19 cellular contexts compared by ENCODE assay signal in the genomic region with DNA sequence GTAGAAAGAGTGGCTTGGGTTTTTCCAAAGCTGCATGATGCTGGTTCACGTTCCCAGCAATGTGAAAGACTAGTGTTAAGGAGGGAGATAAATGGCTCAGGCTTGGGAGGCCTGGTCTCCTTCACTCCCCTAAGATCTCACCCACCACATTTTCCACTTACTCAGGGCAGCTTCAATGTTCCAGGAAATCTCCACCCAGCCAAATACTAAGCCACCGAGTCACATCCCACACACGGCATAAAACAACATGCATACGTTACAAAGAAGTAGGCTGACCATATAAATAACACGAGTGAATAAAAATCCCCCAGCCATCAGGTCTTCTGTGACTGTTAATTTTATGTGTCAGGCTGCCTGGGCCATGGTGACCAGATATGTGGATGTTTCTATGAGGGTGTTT.
DNase-seq lines count a peak whose midpoint lies in the region; ATAC-seq and TF ChIP-seq lines count a peak whose summit lies in the region.
"Had no signal": no experiment of that assay in that cellular context is flagged by ENCODE, and none has a peak within 500 bp of the region (broad histone marks: within the 10 kb centered on the region; RNA-seq: fewer than 3 reads in every experiment).

No MANE protein-coding gene starts in this region.

- no peaks in the 10 kb centered on the region for H3K4me1 ChIP-seq in fibroblast of lung (ENCODE audit: control insufficient read depth, extremely low read depth, insufficient read depth, low read length)
- H3K4me1 ChIP-seq: gastroesophageal sphincter, HAP-1 had no signal

- peaks cover 1% of the 10 kb centered on the region for H3K36me3 Mint-ChIP-seq in activated T-helper 1 cell treated with anti-CD3 and anti-CD28 coated beads, Interleukin-12 subunit alpha, Interleukin-12 subunit beta, Interleukin-2, Interleukin-4 antibody, amounts not matched to agents 30 ng/mL and 10 ng/mL and 1 ng/mL, durations not matched to agents 14 hours and 24 hours and 36 hours (ENCODE audit: low read depth)
- H3K36me3 Mint-ChIP-seq in T-helper 17 cell (ENCODE audit: low read depth): no peaks in the 10 kb centered on the region
- H3K36me3 Mint-ChIP-seq: CD4-positive, alpha-beta memory T cell had no signal

- intact Hi-C loops in activated T-helper 1 cell treated with anti-CD3 and anti-CD28 coated beads, Interleukin-12 subunit alpha, Interleukin-12 subunit beta, Interleukin-2, Interleukin-4 antibody, amounts not matched to agents 30 ng/mL and 10 ng/mL and 1 ng/mL, durations not matched to agents 14 hours and 24 hours and 36 hours (cut with micrococcal nuclease): loop anchor here (1.0 to 5.0 kb wide), 3 partner anchors 36 to 86 kb away; no protein-coding TSS in a partner anchor
- intact Hi-C loops in dorsolateral prefrontal cortex (cut with DNase I): no loop called here

- H3K4me3 ChIP-seq in fibroblast of lung (replicated peaks in 1 of 4; ENCODE audit: control extremely low read depth in 1 of 4, insufficient read depth in 1 of 4, low read depth in 3 of 4, low read length in 4 of 4): no peak overlapping the region
- no peak overlapping the region for H3K4me3 ChIP-seq in skeletal muscle cell (ENCODE audit: low read depth, low read length)
- H3K4me3 ChIP-seq in dorsolateral prefrontal cortex: no peak overlapping the region
- H3K4me3 ChIP-seq: A549, gastroesophageal sphincter, HAP-1 had no signal

- ATAC-seq in HG03039 (IDR thresholded peaks at IDR 0.05; ENCODE audit: unreplicated experiment): no peak
- ATAC-seq in T-helper 17 cell: no peak
- ATAC-seq: A549, gastroesophageal sphincter had no signal

- no peak overlapping the region for H3K27ac ChIP-seq in fibroblast of lung (ENCODE audit: insufficient read depth, low read length)
- H3K27ac ChIP-seq in dorsolateral prefrontal cortex: no peak overlapping the region
- H3K27ac ChIP-seq: A549, gastroesophageal sphincter had no signal

- H2AFZ ChIP-seq in fibroblast of lung (ENCODE audit: low read length): peak overlapping the region; percentile 6

- no peaks in the 10 kb centered on the region for H4K20me1 ChIP-seq in fibroblast of lung (ENCODE audit: control insufficient read depth, extremely low read depth, insufficient read depth, low read length)

- no peak for TF ChIP-seq CTCF in fibroblast of lung (conservative IDR thresholded peaks at IDR 0.05 in 1 of 2, IDR thresholded peaks at IDR 0.05 in 1 of 2; ENCODE audit: low read depth in 1 of 2, low read length in 2 of 2)
- TF ChIP-seq CTCF in dorsolateral prefrontal cortex (IDR thresholded peaks at IDR 0.05 in 54 of 56, conservative IDR thresholded peaks at IDR 0.05 in 2 of 56; ENCODE audit: low read depth in 1 of 56, partially characterized antibody in 56 of 56): no peak

- no peaks in the 10 kb centered on the region for H3K27me3 ChIP-seq in fibroblast of lung (ENCODE audit: control insufficient read depth, insufficient read depth, low read length)
- peaks cover 0 to 7% (median 0%) of the 10 kb centered on the region in 45 donors for H3K27me3 ChIP-seq in dorsolateral prefrontal cortex
- H3K27me3 ChIP-seq: gastroesophageal sphincter had no signal

- no peaks in the 10 kb centered on the region for H3K79me2 ChIP-seq in fibroblast of lung (ENCODE audit: control insufficient read depth, insufficient read depth, low read length)

- no peak overlapping the region for H3K4me3 Mint-ChIP-seq in activated T-helper 1 cell treated with anti-CD3 and anti-CD28 coated beads, Interleukin-12 subunit alpha, Interleukin-12 subunit beta, Interleukin-2, Interleukin-4 antibody, amounts not matched to agents 30 ng/mL and 10 ng/mL and 1 ng/mL, durations not matched to agents 14 hours and 24 hours and 36 hours
- no peak overlapping the region for H3K4me3 Mint-ChIP-seq in T-helper 17 cell
- H3K4me3 Mint-ChIP-seq: CD4-positive, alpha-beta memory T cell had no signal

- peaks cover 7% of the 10 kb centered on the region for H3K27me3 Mint-ChIP-seq in activated T-helper 1 cell treated with anti-CD3 and anti-CD28 coated beads, Interleukin-12 subunit alpha, Interleukin-12 subunit beta, Interleukin-2, Interleukin-4 antibody, amounts not matched to agents 30 ng/mL and 10 ng/mL and 1 ng/mL, durations not matched to agents 14 hours and 24 hours and 36 hours (ENCODE audit: insufficient read depth)
- peaks cover 7% of the 10 kb centered on the region for H3K27me3 Mint-ChIP-seq in T-helper 17 cell

- H3K4me2 ChIP-seq in fibroblast of lung (ENCODE audit: extremely low read depth, insufficient read depth, low read length): no peak overlapping the region
- H3K4me2 ChIP-seq: A549 had no signal

- H3K36me3 ChIP-seq in fibroblast of lung (ENCODE audit: control insufficient read depth, insufficient read depth, low read length): no peaks in the 10 kb centered on the region
- H3K36me3 ChIP-seq: gastroesophageal sphincter, HAP-1 had no signal

- H3K9me3 Mint-ChIP-seq in activated T-helper 1 cell treated with anti-CD3 and anti-CD28 coated beads, Interleukin-12 subunit alpha, Interleukin-12 subunit beta, Interleukin-2, Interleukin-4 antibody, amounts not matched to agents 30 ng/mL and 10 ng/mL and 1 ng/mL, durations not matched to agents 14 hours and 24 hours and 36 hours: peaks cover 8% of the 10 kb centered on the region

- peak overlapping the region; percentile 54 for H3K27ac Mint-ChIP-seq in activated T-helper 1 cell treated with anti-CD3 and anti-CD28 coated beads, Interleukin-12 subunit alpha, Interleukin-12 subunit beta, Interleukin-2, Interleukin-4 antibody, amounts not matched to agents 30 ng/mL and 10 ng/mL and 1 ng/mL, durations not matched to agents 14 hours and 24 hours and 36 hours
- H3K27ac Mint-ChIP-seq in T-helper 17 cell: no peak overlapping the region
- H3K27ac Mint-ChIP-seq: CD4-positive, alpha-beta memory T cell had no signal

- peaks cover 12% of the 10 kb centered on the region for H3K4me1 Mint-ChIP-seq in activated T-helper 1 cell treated with anti-CD3 and anti-CD28 coated beads, Interleukin-12 subunit alpha, Interleukin-12 subunit beta, Interleukin-2, Interleukin-4 antibody, amounts not matched to agents 30 ng/mL and 10 ng/mL and 1 ng/mL, durations not matched to agents 14 hours and 24 hours and 36 hours (ENCODE audit: low read depth)
- peaks cover 2% of the 10 kb centered on the region for H3K4me1 Mint-ChIP-seq in T-helper 17 cell

- H3K9me3 ChIP-seq in fibroblast of lung (ENCODE audit: control insufficient read depth, insufficient read depth, low read depth, low read length) (no peaks in the 10 kb centered on the region), T-helper 17 cell (ENCODE audit: control insufficient read depth, low read length, poor library complexity, severe bottlenecking) (peaks cover 2% of the 10 kb centered on the region)
- H3K9me3 ChIP-seq: A549, gastroesophageal sphincter, HAP-1 had no signal

- peak; percentile 8 for DNase-seq in activated CD4-positive, alpha-beta T cell treated with anti-CD3 and anti-CD28 coated beads for 48 hours
- no peak for DNase-seq in activated CD4-positive, alpha-beta T cell treated with anti-CD3 and anti-CD28 coated beads for 4 hours
- DNase-seq in activated T-helper 1 cell treated with anti-CD3 and anti-CD28 coated beads, Interleukin-12 subunit alpha, Interleukin-12 subunit beta, Interleukin-2, Interleukin-4 antibody, amounts not matched to agents 30 ng/mL and 10 ng/mL and 1 ng/mL, durations not matched to agents 14 hours and 24 hours and 36 hours (ENCODE audit: low spot score): no peak
- DNase-seq in fibroblast of lung (ENCODE audit: low read depth in 2 of 2) (peak; percentile 58 to 80), skeletal muscle cell (ENCODE audit: low read depth) (peak; percentile 81), T-helper 17 cell (no peak), dorsolateral prefrontal cortex (no peak)
- DNase-seq: activated CD4-positive, CD25-positive, alpha-beta regulatory T cell treated with anti-CD3 and anti-CD28 coated beads, Interleukin-2, amount 50 U/mL, for 72 hours; CD4-positive, alpha-beta memory T cell; DMS53; KBM-7; NCI-H1092; NCI-H524; SIG-M5; stimulated activated naive CD4-positive, alpha-beta T cell had no signal

- H3K9ac ChIP-seq in fibroblast of lung (ENCODE audit: insufficient read depth, low read length): no peak overlapping the region

Comparison
In these comparisons a context has a peak if more than half of its experiments do, and no peak if none do; other contexts are left out.
1. DNase-seq: peak in activated CD4-positive, alpha-beta T cell treated with anti-CD3 and anti-CD28 coated beads for 48 hours (single experiment), fibroblast of lung (2 of 2) and skeletal muscle cell (single experiment); none in activated CD4-positive, alpha-beta T cell treated with anti-CD3 and anti-CD28 coated beads for 4 hours (0 of 2), activated T-helper 1 cell treated with anti-CD3 and anti-CD28 coated beads, Interleukin-12 subunit alpha, Interleukin-12 subunit beta, Interleukin-2, Interleukin-4 antibody, amounts not matched to agents 30 ng/mL and 10 ng/mL and 1 ng/mL, durations not matched to agents 14 hours and 24 hours and 36 hours (single experiment), T-helper 17 cell (0 of 3) and dorsolateral prefrontal cortex (0 of 10).